In genomic region chr22:36328635-36329216, GRCh38 we compare ENCODE assay signal across 8 cellular contexts. TPM values are rescaled to one million over a fixed set of nuclear protein-coding genes. Genes with fewer than 3 reads are reported as not detected.
DNase-seq lines count a peak whose midpoint lies in the region; ATAC-seq and TF ChIP-seq lines count a peak whose summit lies in the region.

No MANE protein-coding gene starts in this region.

- H3K4me1 ChIP-seq in aorta (ENCODE audit: control insufficient read depth in 1 of 2, insufficient read depth in 2 of 2, low read length in 2 of 2) = peaks cover 2 to 9% of the 10 kb centered on the region in 2 donors

- H3K36me3 Mint-ChIP-seq in nephron progenitor cell (ENCODE audit: low read depth) = peaks cover 41% of the 10 kb centered on the region

- H3K27ac ChIP-seq in aorta (ENCODE audit: low read depth in 1 of 2, low read length in 2 of 2) = peak overlapping the region; percentile 97 to 99

- H3K4me3 ChIP-seq in aorta (ENCODE audit: low read length in 2 of 2) = no peak overlapping the region

- H3K9me3 Mint-ChIP-seq in nephron progenitor cell = no peaks in the 10 kb centered on the region

- peak overlapping the region; percentile 99 for H3K27ac Mint-ChIP-seq in nephron progenitor cell

- DNase-seq in activated T-cell treated with anti-CD3 and anti-CD28 coated beads, Interleukin-2, amount 50 U/mL, for 1 hour = peak; percentile 63
- DNase-seq in activated T-cell treated with anti-CD3 and anti-CD28 coated beads for 4 hours (no peak), nephron progenitor cell (no peak), aorta (peak; percentile 87 to 91), OCI-M2 (lab: John Stamatoyannopoulos, UW; ENCODE audit: unreplicated experiment) (no peak), cerebellum (ENCODE audit: low spot score) (no peak)
- DNase-seq in activated CD4-positive, alpha-beta T cell treated with anti-CD3 and anti-CD28 coated beads, Interleukin-2, amount 50 U/mL, for 1 hour = peak; percentile 27

- intact Hi-C loops in aorta (cut with DNase I) = loop anchor here in 1 of 2 donors (5.0 kb wide), 1 partner anchor 39 kb away; no protein-coding TSS in a partner anchor

- peak; percentile 50 for ATAC-seq in esophagus mucosa
- peak; percentile 31 for ATAC-seq in aorta (ENCODE audit: low FRiP score)

- peaks cover 2% of the 10 kb centered on the region for H3K27me3 Mint-ChIP-seq in nephron progenitor cell (ENCODE audit: low read depth, poor library complexity)

- TF ChIP-seq CTCF in nephron progenitor cell (IDR thresholded peaks at IDR 0.05) = no peak

- WGBS in aorta, 2 donors = 4 to 7% methylated on average over 23 of the region's 23 CpGs

- H3K9me3 ChIP-seq in aorta (ENCODE audit: control insufficient read depth, low read length) = no peaks in the 10 kb centered on the region

- peak overlapping the region; percentile 65 for H3K4me3 Mint-ChIP-seq in nephron progenitor cell

- peaks cover 91% of the 10 kb centered on the region for H3K4me1 Mint-ChIP-seq in nephron progenitor cell

- no peaks in the 10 kb centered on the region for H3K27me3 ChIP-seq in aorta (ENCODE audit: control insufficient read depth in 1 of 2, insufficient read depth in 2 of 2, low read length in 1 of 2)

- H3K36me3 ChIP-seq in aorta (ENCODE audit: control insufficient read depth in 1 of 2, insufficient read depth in 2 of 2, low read length in 1 of 2) = peaks cover 0 to 9% of the 10 kb centered on the region in 2 donors

RNA-seq across cellular contexts. Expression of gene MYH9, which starts 59.0 kb away (rescaled TPM):
- total RNA-seq in esophagus mucosa (487 TPM), aorta (1,000 to 10,000 TPM; 1,564 to 1,890 TPM), cerebellum (38.6 TPM)
- polyA plus RNA-seq in aorta = 100 to 1,000 TPM; 170 to 572 TPM

Comparison
In these comparisons a context has a peak if more than half of its experiments do, and no peak if none do; other contexts are left out.
1. DNase-seq: peak in activated T-cell treated with anti-CD3 and anti-CD28 coated beads, Interleukin-2, amount 50 U/mL, for 1 hour (single experiment), activated CD4-positive, alpha-beta T cell treated with anti-CD3 and anti-CD28 coated beads, Interleukin-2, amount 50 U/mL, for 1 hour (single experiment) and aorta (2 of 2); none in activated T-cell treated with anti-CD3 and anti-CD28 coated beads for 4 hours (single experiment), nephron progenitor cell (single experiment), OCI-M2 (single experiment) and cerebellum (single experiment).
2. RNA of gene MYH9, which starts 59.0 kb away (total RNA-seq): 1,564 to 1,890 TPM in aorta and 487 TPM in esophagus mucosa (single experiment); 38.6 TPM in cerebellum (single experiment); every median in the first group is over 10 times any median in the second.